24 cellular contexts compared by ENCODE assay signal in the genomic region with DNA sequence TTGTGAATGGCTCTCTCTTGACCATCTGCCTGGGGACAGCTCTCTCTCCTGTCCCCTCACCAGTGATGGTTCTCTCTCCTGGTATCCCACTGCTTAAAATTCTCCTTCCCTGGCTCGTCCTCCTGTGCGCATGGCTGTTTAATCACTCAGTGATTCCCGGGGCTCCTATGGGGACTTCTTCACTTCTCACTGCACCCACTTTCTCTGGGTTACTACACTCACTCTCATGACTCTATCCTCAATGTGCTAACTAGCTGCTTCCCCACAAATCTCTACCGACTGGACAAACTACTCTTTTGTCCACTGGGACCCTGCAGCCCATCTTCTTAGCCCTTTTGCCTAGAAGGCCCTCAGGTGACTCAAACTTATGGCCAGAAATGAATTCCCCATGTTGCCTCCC.
"Had no signal": no experiment of that assay in that cellular context is flagged by ENCODE, and none has a peak within 500 bp of the region (broad histone marks: within the 10 kb centered on the region; RNA-seq: fewer than 3 reads in every experiment).

No MANE protein-coding gene starts in this region.

- DNase-seq: kidney; left colon; left lung; lower lobe of right lung; mammary epithelial cell; mesenchymal stem cell; naive thymus-derived CD8-positive, alpha-beta T cell; nucleus accumbens; pancreas; posterior cingulate gyrus; retina; right cardiac atrium; stimulated activated CD4-positive, alpha-beta T cell treated with anti-CD3 and anti-CD28 coated beads, Interleukin-12 subunit alpha, Interleukin-12 subunit beta, amount 100 ng/mL, for 4 hours; stimulated activated CD4-positive, alpha-beta T cell treated with anti-CD3 and anti-CD28 coated beads, Interleukin-15, amount 100 ng/mL, for 24 hours; stimulated activated CD4-positive, alpha-beta T cell treated with anti-CD3 and anti-CD28 coated beads, Interleukin-2, amount 100 ng/mL, for 24 hours; stimulated activated CD4-positive, alpha-beta T cell treated with anti-CD3 and anti-CD28 coated beads, Interleukin-4, amount 100 ng/mL, for 1 hour; stimulated activated naive CD4-positive, alpha-beta T cell; tibial artery; uterus had no signal

- ATAC-seq: left colon; left lung; lower lobe of right lung; naive thymus-derived CD8-positive, alpha-beta T cell; pancreas; right cardiac atrium; sciatic nerve had no signal

- H3K4me3 Mint-ChIP-seq: naive thymus-derived CD8-positive, alpha-beta T cell; nephron; neural crest cell; stimulated activated naive CD8-positive, alpha-beta T cell treated with anti-CD3 and anti-CD28 coated beads, Interleukin-15, Interleukin-2, amounts not matched to agents 100 ng/mL and 50 ng/mL, for 24 hours; type B pancreatic cell had no signal

- H3K27ac Mint-ChIP-seq: naive thymus-derived CD8-positive, alpha-beta T cell; nephron; stimulated activated naive CD8-positive, alpha-beta T cell treated with anti-CD3 and anti-CD28 coated beads, Interleukin-15, Interleukin-2, amounts not matched to agents 100 ng/mL and 50 ng/mL, for 24 hours; type B pancreatic cell had no signal

- H3K36me3 Mint-ChIP-seq: type B pancreatic cell had no signal

- H3K9me3 Mint-ChIP-seq: neural crest cell, type B pancreatic cell had no signal

- H3K4me1 Mint-ChIP-seq: nephron, neural crest cell had no signal
